8 cellular contexts compared by ENCODE assay signal in the genomic region with DNA sequence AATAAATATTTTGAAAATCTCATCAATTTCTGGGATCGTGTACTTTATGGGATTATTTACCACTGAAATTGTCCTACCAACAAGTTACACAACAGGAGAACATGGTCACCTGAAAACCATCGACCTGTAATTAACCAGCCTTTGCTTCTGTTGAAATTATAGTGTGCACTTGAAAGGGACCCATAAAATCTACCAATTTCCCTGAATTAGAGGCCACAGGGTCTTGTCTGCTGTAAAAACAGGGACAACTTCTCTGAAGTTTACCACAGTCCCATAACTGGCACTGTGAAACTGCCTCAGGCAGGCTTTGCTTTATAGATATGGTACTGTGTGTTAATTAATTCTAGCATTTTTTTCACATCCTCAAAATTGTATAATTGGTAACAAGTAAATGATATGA.
"Had no signal": no experiment of that assay in that cellular context is flagged by ENCODE, and none has a peak within 500 bp of the region (broad histone marks: within the 10 kb centered on the region; RNA-seq: fewer than 3 reads in every experiment).

No MANE protein-coding gene starts in this region.

- H3K9me3 ChIP-seq: HAP-1 had no signal

- H3K36me3 ChIP-seq: HAP-1 had no signal

- DNase-seq: GM23248, GOT3, H7, H9, HCEC 1CT, HFFc6 had no signal

- H3K4me1 ChIP-seq: HAP-1 had no signal

- H3K4me3 ChIP-seq: GM23248, GM23338, HAP-1 had no signal

- H3K27ac ChIP-seq: GM23248 had no signal
